ENCODE assay signal across 8 cellular contexts in genomic region chr14:50521912-50522341, GRCh38. TPM values are rescaled to one million over a fixed set of nuclear protein-coding genes. Genes with fewer than 3 reads are reported as not detected.
DNase-seq lines count a peak whose midpoint lies in the region; ATAC-seq and TF ChIP-seq lines count a peak whose summit lies in the region.

No MANE protein-coding gene starts in this region.

- no peak for TF ChIP-seq CTCF in progenitor cell of endocrine pancreas (IDR thresholded peaks at IDR 0.05; ENCODE audit: unreplicated experiment)

- intact Hi-C loops in cardiac septum (cut with DNase I) = no loop called here

- peak overlapping the region; percentile 76 for H3K4me3 Mint-ChIP-seq in activated CD8-positive, alpha-beta memory T cell treated with anti-CD3 and anti-CD28 coated beads, Interleukin-2, amount 10 ng/mL, durations not matched to agents 7 days and 5 days
- peak overlapping the region; percentile 51 for H3K4me3 Mint-ChIP-seq in activated naive CD8-positive, alpha-beta T cell treated with anti-CD3 and anti-CD28 coated beads, Interleukin-2, amount 50 U/mL, for 24 hours
- no peak overlapping the region for H3K4me3 Mint-ChIP-seq in progenitor cell of endocrine pancreas (ENCODE audit: low read depth)

- H3K9me3 Mint-ChIP-seq in activated CD8-positive, alpha-beta memory T cell treated with anti-CD3 and anti-CD28 coated beads, Interleukin-2, amount 10 ng/mL, durations not matched to agents 7 days and 5 days (ENCODE audit: low read depth) = no peaks in the 10 kb centered on the region
- H3K9me3 Mint-ChIP-seq in activated naive CD8-positive, alpha-beta T cell treated with anti-CD3 and anti-CD28 coated beads, Interleukin-2, amount 50 U/mL, for 24 hours = no peaks in the 10 kb centered on the region
- H3K9me3 Mint-ChIP-seq in progenitor cell of endocrine pancreas (ENCODE audit: low read depth) = no peaks in the 10 kb centered on the region

- DNase-seq in activated CD8-positive, alpha-beta memory T cell treated with anti-CD3 and anti-CD28 coated beads, Interleukin-2, amount 10 ng/mL, durations not matched to agents 7 days and 5 days = no peak
- no peak for DNase-seq in activated CD8-positive, alpha-beta memory T cell treated with anti-CD3 and anti-CD28 coated beads for 24 hours
- DNase-seq in activated naive CD8-positive, alpha-beta T cell treated with anti-CD3 and anti-CD28 coated beads, Interleukin-2, amount 50 U/mL, for 24 hours = no peak
- DNase-seq in progenitor cell of endocrine pancreas (ENCODE audit: low spot score, unreplicated experiment) (no peak), hepatic stellate cell (ENCODE audit: low spot score) (no peak), cardiac septum (ENCODE audit: low spot score) (no peak), mesenteric fat pad (ENCODE audit: low spot score) (no peak)

- ATAC-seq in activated CD8-positive, alpha-beta memory T cell treated with anti-CD3 and anti-CD28 coated beads, Interleukin-2, amount 10 ng/mL, durations not matched to agents 7 days and 5 days = peak; percentile 66
- peak; percentile 58 for ATAC-seq in HG03045 (IDR thresholded peaks at IDR 0.05; ENCODE audit: unreplicated experiment)
- ATAC-seq in activated naive CD8-positive, alpha-beta T cell treated with anti-CD3 and anti-CD28 coated beads, Interleukin-2, amount 50 U/mL, for 24 hours = peak; percentile 62

- H3K36me3 Mint-ChIP-seq in activated CD8-positive, alpha-beta memory T cell treated with anti-CD3 and anti-CD28 coated beads, Interleukin-2, amount 10 ng/mL, durations not matched to agents 7 days and 5 days = peaks cover 13% of the 10 kb centered on the region
- peaks cover 3% of the 10 kb centered on the region for H3K36me3 Mint-ChIP-seq in activated naive CD8-positive, alpha-beta T cell treated with anti-CD3 and anti-CD28 coated beads, Interleukin-2, amount 50 U/mL, for 24 hours (ENCODE audit: low read depth)
- H3K36me3 Mint-ChIP-seq in progenitor cell of endocrine pancreas (ENCODE audit: insufficient read depth) = peaks cover 6% of the 10 kb centered on the region

- no peaks in the 10 kb centered on the region for H3K27me3 Mint-ChIP-seq in activated CD8-positive, alpha-beta memory T cell treated with anti-CD3 and anti-CD28 coated beads, Interleukin-2, amount 10 ng/mL, durations not matched to agents 7 days and 5 days
- no peaks in the 10 kb centered on the region for H3K27me3 Mint-ChIP-seq in activated naive CD8-positive, alpha-beta T cell treated with anti-CD3 and anti-CD28 coated beads, Interleukin-2, amount 50 U/mL, for 24 hours
- H3K27me3 Mint-ChIP-seq in progenitor cell of endocrine pancreas = no peaks in the 10 kb centered on the region

- CTCF ChIA-PET in activated CD8-positive, alpha-beta memory T cell treated with anti-CD3 and anti-CD28 coated beads, Interleukin-2, amount 10 ng/mL, durations not matched to agents 7 days and 5 days (lab: Charles Lee) = interaction anchor here (1.5 kb wide), 1 partner anchor 10 kb away, joined by 5 read pairs; the partner anchor contains the start of gene MAP4K5

- H3K4me1 Mint-ChIP-seq in activated CD8-positive, alpha-beta memory T cell treated with anti-CD3 and anti-CD28 coated beads, Interleukin-2, amount 10 ng/mL, durations not matched to agents 7 days and 5 days = peaks cover 43% of the 10 kb centered on the region
- H3K4me1 Mint-ChIP-seq in activated naive CD8-positive, alpha-beta T cell treated with anti-CD3 and anti-CD28 coated beads, Interleukin-2, amount 50 U/mL, for 24 hours = peaks cover 63% of the 10 kb centered on the region
- peaks cover 18% of the 10 kb centered on the region for H3K4me1 Mint-ChIP-seq in progenitor cell of endocrine pancreas (ENCODE audit: low read depth)

- H3K27ac Mint-ChIP-seq in activated CD8-positive, alpha-beta memory T cell treated with anti-CD3 and anti-CD28 coated beads, Interleukin-2, amount 10 ng/mL, durations not matched to agents 7 days and 5 days = peak overlapping the region; percentile 93
- peak overlapping the region; percentile 85 for H3K27ac Mint-ChIP-seq in activated naive CD8-positive, alpha-beta T cell treated with anti-CD3 and anti-CD28 coated beads, Interleukin-2, amount 50 U/mL, for 24 hours
- peak overlapping the region; percentile 42 for H3K27ac Mint-ChIP-seq in progenitor cell of endocrine pancreas

RNA-seq across cellular contexts. Expression of gene MAP4K5, which starts 10.4 kb away (rescaled TPM):
- total RNA-seq in activated CD8-positive, alpha-beta memory T cell treated with anti-CD3 and anti-CD28 coated beads, Interleukin-2, amount 10 ng/mL, durations not matched to agents 7 days and 5 days = 10 to 100 TPM; 31.4 to 38.7 TPM
- total RNA-seq in progenitor cell of endocrine pancreas (73.0 and 74.1 TPM in 2 replicates), cardiac septum (19.1 TPM), mesenteric fat pad (52.6 TPM)

RNA-seq across cellular contexts. Expression of gene ATL1, which starts 38.0 kb away (rescaled TPM):
- total RNA-seq in activated CD8-positive, alpha-beta memory T cell treated with anti-CD3 and anti-CD28 coated beads, Interleukin-2, amount 10 ng/mL, durations not matched to agents 7 days and 5 days = 1 to 10 TPM; 1.3 to 2.2 TPM
- total RNA-seq in progenitor cell of endocrine pancreas (6.8 and 6.9 TPM in 2 replicates), cardiac septum (1.5 TPM), mesenteric fat pad (3.6 TPM)

Comparison
In these comparisons a context has a peak if more than half of its experiments do, and no peak if none do; other contexts are left out.
1. H3K27ac Mint-ChIP-seq: peak in every context shown above with its lines; median percentile 93 in activated CD8-positive, alpha-beta memory T cell treated with anti-CD3 and anti-CD28 coated beads, Interleukin-2, amount 10 ng/mL, durations not matched to agents 7 days and 5 days; 85 in activated naive CD8-positive, alpha-beta T cell treated with anti-CD3 and anti-CD28 coated beads, Interleukin-2, amount 50 U/mL, for 24 hours; 42 in progenitor cell of endocrine pancreas.